In the genomic region with DNA sequence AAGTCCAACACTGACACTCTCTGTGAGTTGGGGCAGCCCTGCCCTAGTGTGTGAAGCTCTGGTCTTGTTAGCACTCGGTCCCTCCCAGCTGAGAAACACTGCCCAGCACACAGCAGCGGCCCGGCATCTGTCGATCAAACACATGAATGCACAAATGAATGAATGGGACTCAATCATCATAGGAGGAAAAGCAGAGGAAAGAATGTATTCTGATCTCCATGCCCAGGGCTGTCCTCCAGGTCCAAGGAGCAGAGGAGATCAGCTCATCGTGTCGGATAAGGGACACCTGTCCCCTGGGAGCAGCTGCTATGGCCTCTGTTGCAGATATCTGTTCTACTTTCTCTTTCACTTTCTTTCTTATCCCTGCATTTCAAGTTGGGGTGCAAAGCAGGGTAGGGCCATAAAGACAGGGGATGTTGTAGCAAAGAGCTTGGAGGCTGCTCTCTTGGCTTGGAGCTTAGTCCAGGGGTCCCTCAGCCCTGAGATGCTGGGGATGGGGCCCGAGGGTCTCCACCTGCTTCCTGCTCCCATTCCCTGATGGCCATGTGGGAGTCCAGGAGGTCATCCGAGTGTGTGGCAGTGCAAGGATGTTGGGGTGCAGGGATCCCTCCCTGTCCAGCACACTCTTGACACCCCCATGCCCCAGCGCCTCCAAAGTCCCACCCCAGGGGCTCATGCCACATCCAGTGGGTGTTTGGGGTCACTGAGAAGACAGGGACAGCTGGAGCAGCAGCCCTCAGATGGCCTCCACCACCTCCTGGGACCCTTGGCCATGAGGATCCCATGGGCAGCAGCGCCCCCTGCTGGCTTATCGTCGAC, we compare ENCODE assay signal across 8 cellular contexts.
DNase-seq lines count a peak whose midpoint lies in the region; ATAC-seq and TF ChIP-seq lines count a peak whose summit lies in the region.

No MANE protein-coding gene starts in this region.

- CTCF ChIA-PET in Panc1 (lab: Charles Lee) = interaction anchor here (1.3 to 1.5 kb wide), 2 partner anchors 166 to 168 kb away, joined by 8 to 13 read pairs; no protein-coding TSS in a partner anchor

- TF ChIP-seq POLR2A in body of pancreas (IDR thresholded peaks at IDR 0.05) = no peak

- ATAC-seq in Panc1 (peak; percentile 70), body of pancreas (no peak), HG02763 (IDR thresholded peaks at IDR 0.05; ENCODE audit: unreplicated experiment) (no peak), esophagus mucosa (no peak)

- no peaks in the 10 kb centered on the region for H3K36me3 ChIP-seq in Panc1 (ENCODE audit: control insufficient read depth, insufficient read depth, low read length)
- H3K36me3 ChIP-seq in body of pancreas (replicated peaks in 1 of 2; ENCODE audit: insufficient read depth in 1 of 2, low read depth in 2 of 2) = no peaks in the 10 kb centered on the region
- no peaks in the 10 kb centered on the region for H3K36me3 ChIP-seq in mucosa of stomach (ENCODE audit: control insufficient read depth, insufficient read depth, low read length)

- no peak overlapping the region for H3K27ac ChIP-seq in Panc1 (ENCODE audit: low read length)
- no peak overlapping the region for H3K27ac ChIP-seq in body of pancreas

- H3K4me3 ChIP-seq in Panc1 (ENCODE audit: low read depth in 2 of 2, low read length in 2 of 2) (peak overlapping the region; percentile 29 to 42), body of pancreas (no peak overlapping the region), mucosa of stomach (ENCODE audit: low read length) (peak overlapping the region; percentile 3)

- H3K4me1 ChIP-seq in Panc1 (ENCODE audit: control insufficient read depth, insufficient read depth, low read length) (no peaks in the 10 kb centered on the region), body of pancreas (no peaks in the 10 kb centered on the region), mucosa of stomach (ENCODE audit: control insufficient read depth, insufficient read depth, low read length) (peaks cover 12% of the 10 kb centered on the region)

- POLR2A ChIA-PET in Panc1 (lab: Charles Lee) = no interaction called here

- H3K9me3 ChIP-seq in Panc1 (ENCODE audit: control insufficient read depth, insufficient read depth, low read depth, low read length) (no peaks in the 10 kb centered on the region), body of pancreas (no peaks in the 10 kb centered on the region), mucosa of stomach (ENCODE audit: control insufficient read depth, low read length) (no peaks in the 10 kb centered on the region)

- 47 to 54% methylated on average over 8 to 11 of the region's 12 CpGs for WGBS in body of pancreas, 2 donors

- H3K9ac ChIP-seq in mucosa of stomach (ENCODE audit: low read length) = peak overlapping the region; percentile 38

- intact Hi-C loops in Panc1 (cut with micrococcal nuclease; ENCODE audit: unreplicated experiment) = loop anchor here (2.0 kb wide), 1 partner anchor 166 kb away; no protein-coding TSS in a partner anchor
- intact Hi-C loops in body of pancreas (cut with DNase I) = loop anchor here (10.0 kb wide), 1 partner anchor 162 kb away; no protein-coding TSS in a partner anchor

- BruUV-seq in Panc1 (replicated peaks; lab: Mats Ljungman, UMichigan) = no TSS peak

- DNase-seq in GM13977 (ENCODE audit: low spot score) (peak; percentile 71), Panc1 (ENCODE audit: low read depth, low spot score) (no peak), body of pancreas (peak in 1 of 4 donors; percentile 17), GM19240 (ENCODE audit: insufficient read length, low spot score) (no peak), inferior parietal cortex (ENCODE audit: extremely low spot score) (no peak)

- H3K27me3 ChIP-seq in Panc1 (ENCODE audit: control insufficient read depth, insufficient read depth, low read length) (peaks cover 2% of the 10 kb centered on the region; the same call in 1 of the 2 replicates), body of pancreas (no peaks in the 10 kb centered on the region), mucosa of stomach (ENCODE audit: control insufficient read depth, insufficient read depth, low read length) (no peaks in the 10 kb centered on the region)

- TF ChIP-seq CTCF in GM13977 (IDR thresholded peaks at IDR 0.05; ENCODE audit: extremely low read depth, insufficient read depth, missing control alignments) = peak; percentile 39
- TF ChIP-seq CTCF in Panc1 (IDR thresholded peaks at IDR 0.05) = peak; percentile 65; the same call in 1 of the 2 replicates
- TF ChIP-seq CTCF in body of pancreas (IDR thresholded peaks at IDR 0.05) = peak in 6 of 7 experiments; percentile 18 to 43 (median 29)

- in situ Hi-C loops in GM13977 (cut with MboI; ENCODE audit: low pct_unique_long_range_greater_than_20kb, low sequenced_read_pairs, unreplicated experiment) (loop anchor here (5.0 kb wide), 1 partner anchor 165 kb away; no protein-coding TSS in a partner anchor), Panc1 (cut with HindIII; ENCODE audit: low pct_unique_long_range_greater_than_20kb, low sequenced_read_pairs) (no loop called here)

Comparison
In these comparisons a context has a peak if more than half of its experiments do, and no peak if none do; other contexts are left out.
1. H3K4me3 ChIP-seq: peak in Panc1 (2 of 2) and mucosa of stomach (single experiment); none in body of pancreas (0 of 2).
2. Peak in every context shown above with its lines, with median percentiles within 50 percentile points of each other: CTCF ChIP-seq.